Comparison of ENCODE assay signal across 24 cellular contexts in genomic region chr19:834216-834615, GRCh38. TPM values are rescaled to one million over a fixed set of nuclear protein-coding genes. Genes with fewer than 3 reads are reported as not detected.
A peak's percentile ranks its signal among the peaks of the same experiment; 100 is the strongest.
DNase-seq lines count a peak whose midpoint lies in the region; ATAC-seq, FAIRE-seq and TF ChIP-seq lines count a peak whose summit lies in the region.
"Had no signal": no experiment of that assay in that cellular context is flagged by ENCODE, and none has a peak within 500 bp of the region (broad histone marks: within the 10 kb centered on the region; RNA-seq: fewer than 3 reads in every experiment).

No MANE protein-coding gene starts in this region.

- 16% methylated on average over 11 of the region's 24 CpGs for WGBS in HepG2 (ENCODE audit: low lambda C conversion rate)
- 41% methylated on average over 10 of the region's 24 CpGs for WGBS in right lobe of liver (ENCODE audit: insufficient coverage, low coverage, low lambda C conversion rate, missing lambda C conversion rate)

- H3K36me3 Mint-ChIP-seq in astrocyte (ENCODE audit: low read depth, unreplicated experiment) = no peaks in the 10 kb centered on the region
- no peaks in the 10 kb centered on the region for H3K36me3 Mint-ChIP-seq in progenitor cell of endocrine pancreas (ENCODE audit: insufficient read depth)
- H3K36me3 Mint-ChIP-seq: CD8-positive, alpha-beta T cell had no signal

- peaks cover 10% of the 10 kb centered on the region for H3K27me3 Mint-ChIP-seq in astrocyte (ENCODE audit: low read depth, unreplicated experiment)
- H3K27me3 Mint-ChIP-seq in progenitor cell of endocrine pancreas = peaks cover 8% of the 10 kb centered on the region

- H3K27me3 ChIP-seq in HepG2 (ENCODE audit: control insufficient read depth in 1 of 2, insufficient read depth in 2 of 2, low read length in 2 of 2) = peaks cover 17 to 50% of the 10 kb centered on the region in 2 experiments
- H3K27me3 ChIP-seq in right lobe of liver = no peaks in the 10 kb centered on the region
- H3K27me3 ChIP-seq in astrocyte (ENCODE audit: insufficient read depth, low read length) = peaks cover 3% of the 10 kb centered on the region
- H3K27me3 ChIP-seq in effector memory CD4-positive, alpha-beta T cell (replicated peaks; ENCODE audit: control insufficient read depth, insufficient read depth, low read length, poor library complexity, severe bottlenecking) = peaks cover 4% of the 10 kb centered on the region

- intact Hi-C loops in HepG2 (cut with micrococcal nuclease; ENCODE audit: unreplicated experiment) = no loop called here
- intact Hi-C loops in right lobe of liver (cut with DNase I) = no loop called here

- H3K36me3 ChIP-seq in HepG2 (replicated peaks in 1 of 2; ENCODE audit: control insufficient read depth in 1 of 2, insufficient read depth in 2 of 2, low read length in 2 of 2) (no peaks in the 10 kb centered on the region), right lobe of liver (no peaks in the 10 kb centered on the region), astrocyte (ENCODE audit: insufficient read depth, low read length) (no peaks in the 10 kb centered on the region)
- H3K36me3 ChIP-seq in effector memory CD4-positive, alpha-beta T cell (ENCODE audit: control insufficient read depth, insufficient read depth, low read length) = no peaks in the 10 kb centered on the region
- H3K36me3 ChIP-seq: HAP-1 had no signal

- TF ChIP-seq POLR2A in HepG2 (IDR thresholded peaks at IDR 0.05; ENCODE audit: insufficient read depth in 1 of 2, low read depth in 2 of 2, low read length in 2 of 2) (no peak), right lobe of liver (IDR thresholded peaks at IDR 0.05) (no peak)

- no peak overlapping the region for H2AFZ ChIP-seq in HepG2 (ENCODE audit: low read length)
- H2AFZ ChIP-seq in astrocyte (ENCODE audit: low read depth, low read length) = no peak overlapping the region
- H2AFZ ChIP-seq: GM23338 had no signal

- H3K27ac ChIP-seq in HepG2 (ENCODE audit: extremely low read length, insufficient read depth, low read length) (no peak overlapping the region), right lobe of liver (no peak overlapping the region), astrocyte (ENCODE audit: low read depth, low read length) (no peak overlapping the region)
- no peak overlapping the region for H3K27ac ChIP-seq in effector memory CD4-positive, alpha-beta T cell (ENCODE audit: insufficient read depth, low read length, poor library complexity, severe bottlenecking)

- TF ChIP-seq RAD21 in HepG2 (CRISPR knock-in tag; IDR thresholded peaks at IDR 0.05) = no peak

- H3K4me2 ChIP-seq in HepG2 (ENCODE audit: low read depth, low read length) (peak overlapping the region; percentile 18; the same call in 1 of the 2 replicates), astrocyte (ENCODE audit: low read length) (no peak overlapping the region)
- H3K4me2 ChIP-seq: GM23338 had no signal

- DNase-seq in HepG2 (ENCODE audit: low spot score) (no peak), right lobe of liver (no peak), astrocyte (ENCODE audit: low read depth) (no peak), progenitor cell of endocrine pancreas (ENCODE audit: low spot score, unreplicated experiment) (no peak), AG08395 (ENCODE audit: low spot score) (no peak)
- no peak for DNase-seq in effector memory CD4-positive, alpha-beta T cell
- DNase-seq: C1 segment of cervical spinal cord; Caco-2; CD8-positive, alpha-beta T cell; HFFc6; Karpas-422; NCI-H2029; NCI-H446; NCI-H524 treated with DMSO at 0.1 percent for 48 hours; NCI-H774; SHP77 had no signal

- no TSS peak for BruUV-seq in HepG2 (replicated peaks; lab: Mats Ljungman, UMichigan)

- in situ Hi-C loops in HepG2 (cut with HindIII; ENCODE audit: extremely low pct_ligation_motif_present, low pct_unique_long_range_greater_than_20kb) = no loop called here

- ATAC-seq in HepG2 (no peak), right lobe of liver (no peak), HG02642 (IDR thresholded peaks at IDR 0.05; ENCODE audit: poor library complexity, unreplicated experiment) (no peak)
- ATAC-seq: CD8-positive, alpha-beta T cell; GM12878; GM23338 had no signal

- H3K27ac Mint-ChIP-seq in astrocyte (ENCODE audit: unreplicated experiment) = no peak overlapping the region
- H3K27ac Mint-ChIP-seq in progenitor cell of endocrine pancreas = peak overlapping the region; percentile 25
- H3K27ac Mint-ChIP-seq: CD8-positive, alpha-beta T cell; GM23338; HFFc6 had no signal

- H3K4me1 Mint-ChIP-seq in astrocyte (ENCODE audit: low read depth, unreplicated experiment) (no peaks in the 10 kb centered on the region), progenitor cell of endocrine pancreas (ENCODE audit: low read depth) (no peaks in the 10 kb centered on the region)
- H3K4me1 Mint-ChIP-seq: GM23338 had no signal

- peak overlapping the region; percentile 45 for H3K4me3 Mint-ChIP-seq in astrocyte (ENCODE audit: unreplicated experiment)
- H3K4me3 Mint-ChIP-seq in progenitor cell of endocrine pancreas (ENCODE audit: low read depth) = no peak overlapping the region
- H3K4me3 Mint-ChIP-seq: CD8-positive, alpha-beta T cell; GM23338; HFFc6 had no signal

- no peaks in the 10 kb centered on the region for H3K9me3 ChIP-seq in HepG2 (ENCODE audit: low read length)
- H3K9me3 ChIP-seq in right lobe of liver = no peaks in the 10 kb centered on the region
- H3K9me3 ChIP-seq in astrocyte (ENCODE audit: insufficient read depth, low read depth, low read length) = no peaks in the 10 kb centered on the region
- H3K9me3 ChIP-seq in effector memory CD4-positive, alpha-beta T cell (ENCODE audit: control insufficient read depth, low read length) = no peaks in the 10 kb centered on the region
- H3K9me3 ChIP-seq: Caco-2, HAP-1 had no signal

- TF ChIP-seq EP300 in HepG2 (IDR thresholded peaks at IDR 0.05; ENCODE audit: low read depth in 2 of 2, low read length in 2 of 2) = no peak
- no peak for TF ChIP-seq EP300 in HepG2 (CRISPR knock-in tag; IDR thresholded peaks at IDR 0.05; ENCODE audit: borderline replicate concordance)

- H3K9me3 Mint-ChIP-seq in astrocyte (ENCODE audit: unreplicated experiment) = no peaks in the 10 kb centered on the region
- H3K9me3 Mint-ChIP-seq in progenitor cell of endocrine pancreas (ENCODE audit: low read depth) = no peaks in the 10 kb centered on the region
- H3K9me3 Mint-ChIP-seq: CD8-positive, alpha-beta T cell; GM23338; HFFc6 had no signal

- no peak for FAIRE-seq in HepG2 (lab: Jason Lieb, UNC)
- FAIRE-seq in astrocyte (lab: Jason Lieb, UNC) = no peak
- FAIRE-seq: A204.1, G401.6, GM12878 had no signal

- POLR2A ChIA-PET in HepG2 (lab: Yijun Ruan, JAX) = no interaction called here

- no peaks in the 10 kb centered on the region for H4K20me1 ChIP-seq in HepG2 (ENCODE audit: insufficient read depth, low read length)
- no peaks in the 10 kb centered on the region for H4K20me1 ChIP-seq in astrocyte (ENCODE audit: insufficient read depth, low read length)

- H3K4me3 ChIP-seq in HepG2 (replicated peaks in 1 of 3; ENCODE audit: insufficient read depth in 1 of 3, low read depth in 2 of 3, low read length in 3 of 3) (no peak overlapping the region), right lobe of liver (no peak overlapping the region), astrocyte (ENCODE audit: insufficient read depth, low read depth, low read length) (no peak overlapping the region)
- no peak overlapping the region for H3K4me3 ChIP-seq in effector memory CD4-positive, alpha-beta T cell (ENCODE audit: insufficient read depth, low read depth, low read length, poor library complexity, severe bottlenecking)
- H3K4me3 ChIP-seq: GM12878, GM23338, HAP-1 had no signal

- H3K79me2 ChIP-seq in HepG2 (ENCODE audit: insufficient read depth, low read length) (no peaks in the 10 kb centered on the region), astrocyte (ENCODE audit: insufficient read depth, low read length) (no peaks in the 10 kb centered on the region)

- H3K4me1 ChIP-seq in HepG2 (ENCODE audit: insufficient read depth, low read length) (peaks cover 32% of the 10 kb centered on the region), right lobe of liver (no peaks in the 10 kb centered on the region), astrocyte (ENCODE audit: insufficient read depth, low read length) (no peaks in the 10 kb centered on the region)
- no peaks in the 10 kb centered on the region for H3K4me1 ChIP-seq in effector memory CD4-positive, alpha-beta T cell (ENCODE audit: control insufficient read depth, insufficient read depth, low read length, poor library complexity, severe bottlenecking)
- H3K4me1 ChIP-seq: Caco-2, HAP-1 had no signal

- H3K9ac ChIP-seq in HepG2 (ENCODE audit: insufficient read depth, low read depth, low read length) (no peak overlapping the region), astrocyte (ENCODE audit: low read length) (no peak overlapping the region)

- CTCF ChIA-PET in HepG2 (lab: Yijun Ruan, JAX; ENCODE audit: low intra/inter-chr PET ratio, low total read pairs) = no interaction called here

- no peak for TF ChIP-seq CTCF in HepG2 (CRISPR knock-in tag; IDR thresholded peaks at IDR 0.05)
- no peak for TF ChIP-seq CTCF in right lobe of liver (IDR thresholded peaks at IDR 0.05)
- TF ChIP-seq CTCF in astrocyte (IDR thresholded peaks at IDR 0.05; ENCODE audit: insufficient read depth, low read depth, low read length) = no peak
- no peak for TF ChIP-seq CTCF in progenitor cell of endocrine pancreas (IDR thresholded peaks at IDR 0.05; ENCODE audit: unreplicated experiment)

RNA-seq across cellular contexts. Expression of gene AZU1, which starts 6.6 kb away (rescaled TPM):
- total RNA-seq in HepG2 (2016; rRNA removed; fragmentation: Illumina TruSeq; extraction: Trizol) = not detected in 2 replicates
- not detected in 2 replicates for total RNA-seq in HepG2 (2016; cell fraction: cytosol; rRNA removed; fragmentation: Illumina TruSeq; extraction: Trizol; ENCODE audit: low read depth)
- total RNA-seq in HepG2 (2016; cell fraction: insoluble cytoplasmic fraction; rRNA removed; fragmentation: Illumina TruSeq; extraction: Trizol) = not detected in 2 replicates
- total RNA-seq in HepG2 (2016; cell fraction: membrane; rRNA removed; fragmentation: Illumina TruSeq; extraction: Trizol) = not detected in 2 replicates
- not detected in 2 replicates for total RNA-seq in HepG2 (2016; cell fraction: nucleus; rRNA removed; fragmentation: Illumina TruSeq; extraction: Trizol)
- 0.08 TPM in 1 of 2 replicates, not detected in the other for polyA plus RNA-seq in HepG2 (2011; rRNA removed)
- not detected in 2 replicates for polyA plus RNA-seq in HepG2 (2011; cell fraction: cytosol; rRNA removed)
- polyA plus RNA-seq in HepG2 (2011; cell fraction: nucleus; rRNA removed) = not detected in 2 replicates
- not detected in 2 replicates for polyA plus RNA-seq in HepG2 (2012)
- polyA plus RNA-seq in HepG2 (2016; cell fraction: cytosol; fragmentation: Illumina TruSeq; extraction: Trizol; ENCODE audit: low read depth) = not detected in 2 replicates
- not detected in 2 replicates for polyA plus RNA-seq in HepG2 (2016; cell fraction: insoluble cytoplasmic fraction; fragmentation: Illumina TruSeq; extraction: Trizol; ENCODE audit: low read depth)
- polyA plus RNA-seq in HepG2 (2016; cell fraction: membrane; fragmentation: Illumina TruSeq; extraction: Trizol; ENCODE audit: low read depth) = not detected in 2 replicates
- not detected in 2 replicates for polyA plus RNA-seq in HepG2 (2016; cell fraction: nucleus; fragmentation: Illumina TruSeq; extraction: Trizol; ENCODE audit: insufficient read depth, low read depth)
- polyA minus RNA-seq in HepG2 (2011; rRNA and poly(A)+ RNA removed; ENCODE audit: low replicate concordance) = not detected in 2 replicates
- polyA minus RNA-seq in HepG2 (2011; cell fraction: cytosol; rRNA and poly(A)+ RNA removed) = not detected in 2 replicates
- not detected in 2 replicates for polyA minus RNA-seq in HepG2 (2011; cell fraction: nucleus; rRNA and poly(A)+ RNA removed)
- 1 to 10 TPM in 2 of 6 experiments, under 1 TPM in 1, not detected in 3; 0.15 to 3.6 (median 1.8) TPM for total RNA-seq in right lobe of liver
- 1.00 and 1.4 TPM in 2 replicates for total RNA-seq in astrocyte
- 4.8 and 5.1 TPM in 2 replicates for total RNA-seq in progenitor cell of endocrine pancreas
- total RNA-seq: Caco-2, GM12878, HFFc6, M059J, SK-MEL-5 had no signal
- polyA plus RNA-seq: GM12878 had no signal

RNA-seq across cellular contexts. Expression of gene PRTN3, which starts 6.6 kb away (rescaled TPM):
- total RNA-seq in HepG2 (2016; rRNA removed; fragmentation: Illumina TruSeq; extraction: Trizol) (not detected in 2 replicates), right lobe of liver (1 to 10 TPM in 2 of 6 experiments, not detected in 4; 2.3 to 2.9 TPM), astrocyte (not detected in 2 replicates), progenitor cell of endocrine pancreas (not detected in 2 replicates)
- not detected in 2 replicates for total RNA-seq in HepG2 (2016; cell fraction: cytosol; rRNA removed; fragmentation: Illumina TruSeq; extraction: Trizol; ENCODE audit: low read depth)
- not detected in 2 replicates for total RNA-seq in HepG2 (2016; cell fraction: insoluble cytoplasmic fraction; rRNA removed; fragmentation: Illumina TruSeq; extraction: Trizol)
- not detected in 2 replicates for total RNA-seq in HepG2 (2016; cell fraction: membrane; rRNA removed; fragmentation: Illumina TruSeq; extraction: Trizol)
- not detected in 2 replicates for total RNA-seq in HepG2 (2016; cell fraction: nucleus; rRNA removed; fragmentation: Illumina TruSeq; extraction: Trizol)
- polyA plus RNA-seq in HepG2 (2011; rRNA removed) = 0.10 TPM in 1 of 2 replicates, not detected in the other
- 0.17 TPM in 1 of 2 replicates, not detected in the other for polyA plus RNA-seq in HepG2 (2011; cell fraction: cytosol; rRNA removed)
- polyA plus RNA-seq in HepG2 (2011; cell fraction: nucleus; rRNA removed) = 0.14 and 0.16 TPM in 2 replicates
- not detected in 2 replicates for polyA plus RNA-seq in HepG2 (2012)
- not detected in 2 replicates for polyA plus RNA-seq in HepG2 (2016; cell fraction: cytosol; fragmentation: Illumina TruSeq; extraction: Trizol; ENCODE audit: low read depth)
- polyA plus RNA-seq in HepG2 (2016; cell fraction: insoluble cytoplasmic fraction; fragmentation: Illumina TruSeq; extraction: Trizol; ENCODE audit: low read depth) = not detected in 2 replicates
- not detected in 2 replicates for polyA plus RNA-seq in HepG2 (2016; cell fraction: membrane; fragmentation: Illumina TruSeq; extraction: Trizol; ENCODE audit: low read depth)
- polyA plus RNA-seq in HepG2 (2016; cell fraction: nucleus; fragmentation: Illumina TruSeq; extraction: Trizol; ENCODE audit: insufficient read depth, low read depth) = not detected in 2 replicates
- 0.14 TPM in 1 of 2 replicates, not detected in the other for polyA minus RNA-seq in HepG2 (2011; rRNA and poly(A)+ RNA removed; ENCODE audit: low replicate concordance)
- not detected in 2 replicates for polyA minus RNA-seq in HepG2 (2011; cell fraction: cytosol; rRNA and poly(A)+ RNA removed)
- polyA minus RNA-seq in HepG2 (2011; cell fraction: nucleus; rRNA and poly(A)+ RNA removed) = not detected in 2 replicates
- total RNA-seq: CD8-positive, alpha-beta T cell; GM12878; HFFc6; M059J; SK-MEL-5 had no signal

RNA-seq across cellular contexts. Expression of gene PLPPR3, which starts 12.5 kb away (rescaled TPM):
- total RNA-seq in HepG2 (2016; rRNA removed; fragmentation: Illumina TruSeq; extraction: Trizol) (0.07 TPM in 1 of 2 replicates, not detected in the other), right lobe of liver (not detected), astrocyte (29.2 and 36.5 TPM in 2 replicates), progenitor cell of endocrine pancreas (128 and 129 TPM in 2 replicates)
- total RNA-seq in HepG2 (2016; cell fraction: cytosol; rRNA removed; fragmentation: Illumina TruSeq; extraction: Trizol; ENCODE audit: low read depth) = not detected in 2 replicates
- 0.09 TPM in 1 of 2 replicates, not detected in the other for total RNA-seq in HepG2 (2016; cell fraction: insoluble cytoplasmic fraction; rRNA removed; fragmentation: Illumina TruSeq; extraction: Trizol)
- total RNA-seq in HepG2 (2016; cell fraction: membrane; rRNA removed; fragmentation: Illumina TruSeq; extraction: Trizol) = not detected in 2 replicates
- total RNA-seq in HepG2 (2016; cell fraction: nucleus; rRNA removed; fragmentation: Illumina TruSeq; extraction: Trizol) = not detected in 2 replicates
- 0.16 and 0.17 TPM in 2 replicates for polyA plus RNA-seq in HepG2 (2011; rRNA removed)
- polyA plus RNA-seq in HepG2 (2011; cell fraction: cytosol; rRNA removed) = 0.14 and 0.19 TPM in 2 replicates
- polyA plus RNA-seq in HepG2 (2011; cell fraction: nucleus; rRNA removed) = 0.19 and 0.34 TPM in 2 replicates
- 0.27 TPM in 1 of 2 replicates, not detected in the other for polyA plus RNA-seq in HepG2 (2012)
- polyA plus RNA-seq in HepG2 (2016; cell fraction: cytosol; fragmentation: Illumina TruSeq; extraction: Trizol; ENCODE audit: low read depth) = not detected in 2 replicates
- polyA plus RNA-seq in HepG2 (2016; cell fraction: insoluble cytoplasmic fraction; fragmentation: Illumina TruSeq; extraction: Trizol; ENCODE audit: low read depth) = not detected in 2 replicates
- polyA plus RNA-seq in HepG2 (2016; cell fraction: membrane; fragmentation: Illumina TruSeq; extraction: Trizol; ENCODE audit: low read depth) = not detected in 2 replicates
- polyA plus RNA-seq in HepG2 (2016; cell fraction: nucleus; fragmentation: Illumina TruSeq; extraction: Trizol; ENCODE audit: insufficient read depth, low read depth) = not detected in 2 replicates
- 0.16 and 0.22 TPM in 2 replicates for polyA minus RNA-seq in HepG2 (2011; rRNA and poly(A)+ RNA removed; ENCODE audit: low replicate concordance)
- not detected in 2 replicates for polyA minus RNA-seq in HepG2 (2011; cell fraction: cytosol; rRNA and poly(A)+ RNA removed)
- polyA minus RNA-seq in HepG2 (2011; cell fraction: nucleus; rRNA and poly(A)+ RNA removed) = not detected in 2 replicates
- total RNA-seq: CD8-positive, alpha-beta T cell; GM12878 had no signal

RNA-seq across cellular contexts. Expression of gene ELANE, which starts 17.9 kb away (rescaled TPM):
- total RNA-seq in HepG2 (2016; rRNA removed; fragmentation: Illumina TruSeq; extraction: Trizol) (not detected in 2 replicates), right lobe of liver (1 to 10 TPM in 2 of 6 experiments, under 1 TPM in 1, not detected in 3; 0.59 to 4.2 (median 3.3) TPM), astrocyte (not detected in 2 replicates), progenitor cell of endocrine pancreas (not detected in 2 replicates)
- not detected in 2 replicates for total RNA-seq in HepG2 (2016; cell fraction: cytosol; rRNA removed; fragmentation: Illumina TruSeq; extraction: Trizol; ENCODE audit: low read depth)
- total RNA-seq in HepG2 (2016; cell fraction: insoluble cytoplasmic fraction; rRNA removed; fragmentation: Illumina TruSeq; extraction: Trizol) = not detected in 2 replicates
- total RNA-seq in HepG2 (2016; cell fraction: membrane; rRNA removed; fragmentation: Illumina TruSeq; extraction: Trizol) = not detected in 2 replicates
- not detected in 2 replicates for total RNA-seq in HepG2 (2016; cell fraction: nucleus; rRNA removed; fragmentation: Illumina TruSeq; extraction: Trizol)
- not detected in 2 replicates for polyA plus RNA-seq in HepG2 (2011; rRNA removed)
- polyA plus RNA-seq in HepG2 (2011; cell fraction: cytosol; rRNA removed) = not detected in 2 replicates
- polyA plus RNA-seq in HepG2 (2011; cell fraction: nucleus; rRNA removed) = not detected in 2 replicates
- polyA plus RNA-seq in HepG2 (2012) = not detected in 2 replicates
- not detected in 2 replicates for polyA plus RNA-seq in HepG2 (2016; cell fraction: cytosol; fragmentation: Illumina TruSeq; extraction: Trizol; ENCODE audit: low read depth)
- polyA plus RNA-seq in HepG2 (2016; cell fraction: insoluble cytoplasmic fraction; fragmentation: Illumina TruSeq; extraction: Trizol; ENCODE audit: low read depth) = not detected in 2 replicates
- polyA plus RNA-seq in HepG2 (2016; cell fraction: membrane; fragmentation: Illumina TruSeq; extraction: Trizol; ENCODE audit: low read depth) = not detected in 2 replicates
- not detected in 2 replicates for polyA plus RNA-seq in HepG2 (2016; cell fraction: nucleus; fragmentation: Illumina TruSeq; extraction: Trizol; ENCODE audit: insufficient read depth, low read depth)
- not detected in 2 replicates for polyA minus RNA-seq in HepG2 (2011; rRNA and poly(A)+ RNA removed; ENCODE audit: low replicate concordance)
- polyA minus RNA-seq in HepG2 (2011; cell fraction: cytosol; rRNA and poly(A)+ RNA removed) = not detected in 2 replicates
- polyA minus RNA-seq in HepG2 (2011; cell fraction: nucleus; rRNA and poly(A)+ RNA removed) = not detected in 2 replicates
- total RNA-seq: Caco-2; CD8-positive, alpha-beta T cell; GM12878; GM23338; M059J; SK-MEL-5 had no signal
- polyA plus RNA-seq: GM12878, GM23338 had no signal

RNA-seq across cellular contexts. Expression of gene CFD, which starts 25.2 kb away (rescaled TPM):
- total RNA-seq in HepG2 (2016; rRNA removed; fragmentation: Illumina TruSeq; extraction: Trizol) (3.6 and 4.6 TPM in 2 replicates), right lobe of liver (1 to 10 TPM; 3.5 to 9.6 (median 7.8) TPM), astrocyte (0.59 and 0.65 TPM in 2 replicates), progenitor cell of endocrine pancreas (1.1 and 1.3 TPM in 2 replicates)
- total RNA-seq in HepG2 (2016; cell fraction: cytosol; rRNA removed; fragmentation: Illumina TruSeq; extraction: Trizol; ENCODE audit: low read depth) = 1.4 and 2.7 TPM in 2 replicates
- total RNA-seq in HepG2 (2016; cell fraction: insoluble cytoplasmic fraction; rRNA removed; fragmentation: Illumina TruSeq; extraction: Trizol) = 3.4 and 3.9 TPM in 2 replicates
- 1.8 and 2.7 TPM in 2 replicates for total RNA-seq in HepG2 (2016; cell fraction: membrane; rRNA removed; fragmentation: Illumina TruSeq; extraction: Trizol)
- total RNA-seq in HepG2 (2016; cell fraction: nucleus; rRNA removed; fragmentation: Illumina TruSeq; extraction: Trizol) = 1.0 and 1.7 TPM in 2 replicates
- 2.3 and 3.9 TPM in 2 replicates for polyA plus RNA-seq in HepG2 (2011; rRNA removed)
- 3.0 and 8.4 TPM in 2 replicates for polyA plus RNA-seq in HepG2 (2011; cell fraction: cytosol; rRNA removed)
- polyA plus RNA-seq in HepG2 (2011; cell fraction: nucleus; rRNA removed) = 5.1 and 6.2 TPM in 2 replicates
- 3.4 and 4.4 TPM in 2 replicates for polyA plus RNA-seq in HepG2 (2012)
- polyA plus RNA-seq in HepG2 (2016; cell fraction: cytosol; fragmentation: Illumina TruSeq; extraction: Trizol; ENCODE audit: low read depth) = 1.7 TPM in 2 replicates
- polyA plus RNA-seq in HepG2 (2016; cell fraction: insoluble cytoplasmic fraction; fragmentation: Illumina TruSeq; extraction: Trizol; ENCODE audit: low read depth) = 2.4 and 5.1 TPM in 2 replicates
- polyA plus RNA-seq in HepG2 (2016; cell fraction: membrane; fragmentation: Illumina TruSeq; extraction: Trizol; ENCODE audit: low read depth) = 1.2 and 1.9 TPM in 2 replicates
- polyA plus RNA-seq in HepG2 (2016; cell fraction: nucleus; fragmentation: Illumina TruSeq; extraction: Trizol; ENCODE audit: insufficient read depth, low read depth) = 2.7 and 3.3 TPM in 2 replicates
- polyA minus RNA-seq in HepG2 (2011; rRNA and poly(A)+ RNA removed; ENCODE audit: low replicate concordance) = 4.8 TPM in 2 replicates
- polyA minus RNA-seq in HepG2 (2011; cell fraction: cytosol; rRNA and poly(A)+ RNA removed) = 1.9 and 2.3 TPM in 2 replicates
- polyA minus RNA-seq in HepG2 (2011; cell fraction: nucleus; rRNA and poly(A)+ RNA removed) = 0.75 and 1.9 TPM in 2 replicates

Comparison
In these comparisons a context has a peak if more than half of its experiments do, and no peak if none do; other contexts are left out.
1. RNA of gene PLPPR3, which starts 12.5 kb away (total RNA-seq): 128 to 129 TPM in progenitor cell of endocrine pancreas and 29.2 to 36.5 TPM in astrocyte; 0.07 to 0.09 TPM in HepG2 and not detected in right lobe of liver; every median in the first group is over 10 times any median in the second.